Comparison of ENCODE assay signal across 8 cellular contexts in genomic region chr2:170813611-170814550, GRCh38. TPM values are rescaled to one million over a fixed set of nuclear protein-coding genes. Genes with fewer than 3 reads are reported as not detected.
DNase-seq lines count a peak whose midpoint lies in the region; ATAC-seq, FAIRE-seq and TF ChIP-seq lines count a peak whose summit lies in the region.

No MANE protein-coding gene starts in this region.

- peak overlapping the region in 3 of 4 donors; percentile 21 to 59 (median 41) for H3K4me3 Mint-ChIP-seq in CD4-positive, CD25-positive, alpha-beta regulatory T cell

- H3K4me3 ChIP-seq in CD4-positive, CD25-positive, alpha-beta regulatory T cell (ENCODE audit: low read depth, low read length), result no peak overlapping the region
- peak overlapping the region; percentile 32 to 35 for H3K4me3 ChIP-seq in kidney (ENCODE audit: low read length in 2 of 2)

- no peak overlapping the region for H3K9ac ChIP-seq in kidney (ENCODE audit: low read length in 2 of 2)

- H3K9me3 ChIP-seq in CD4-positive, CD25-positive, alpha-beta regulatory T cell (ENCODE audit: control insufficient read depth in 2 of 2, low read length in 2 of 2), result no peaks in the 10 kb centered on the region
- H3K9me3 ChIP-seq in kidney (ENCODE audit: control insufficient read depth in 1 of 2, low read length in 2 of 2), result no peaks in the 10 kb centered on the region

- FAIRE-seq in kidney (lab: Jason Lieb, UNC), result no peak

- no peak overlapping the region for H3K27ac ChIP-seq in CD4-positive, CD25-positive, alpha-beta regulatory T cell (ENCODE audit: insufficient read depth, low read length, poor library complexity, severe bottlenecking)
- no peak overlapping the region for H3K27ac ChIP-seq in kidney (ENCODE audit: low read depth in 2 of 2, low read length in 2 of 2)

- no peaks in the 10 kb centered on the region for H3K36me3 Mint-ChIP-seq in CD4-positive, CD25-positive, alpha-beta regulatory T cell

- no peak for TF ChIP-seq CTCF in kidney (IDR thresholded peaks at IDR 0.05; ENCODE audit: borderline replicate concordance, extremely low read depth, insufficient read depth)

- H3K36me3 ChIP-seq in CD4-positive, CD25-positive, alpha-beta regulatory T cell (ENCODE audit: control insufficient read depth, insufficient read depth, low read length), result no peaks in the 10 kb centered on the region
- H3K36me3 ChIP-seq in kidney (ENCODE audit: control insufficient read depth in 1 of 2, insufficient read depth in 2 of 2, low read length in 2 of 2), result no peaks in the 10 kb centered on the region

- DNase-seq in CD4-positive, CD25-positive, alpha-beta regulatory T cell, result no peak
- DNase-seq in HT1080 (ENCODE audit: low read depth) (peak; percentile 45), UCSD-AML1 (lab: John Stamatoyannopoulos, UW; ENCODE audit: unreplicated experiment) (peak; percentile 43), kidney (no peak), NCI-H446 treated with DMSO at 0.1 percent for 48 hours (lab: John Stamatoyannopoulos, UW) (no peak), cortex of kidney (lab: John Stamatoyannopoulos, UW) (no peak)

- peaks cover 83% of the 10 kb centered on the region for H3K27me3 Mint-ChIP-seq in CD4-positive, CD25-positive, alpha-beta regulatory T cell

- no peak for ATAC-seq in CD4-positive, CD25-positive, alpha-beta regulatory T cell (ENCODE audit: low read depth in 2 of 2)
- ATAC-seq in HG02870 (IDR thresholded peaks at IDR 0.05; ENCODE audit: unreplicated experiment) (no peak), GM21528 (IDR thresholded peaks at IDR 0.05; ENCODE audit: low FRiP score, unreplicated experiment) (no peak)

- H3K27me3 ChIP-seq in CD4-positive, CD25-positive, alpha-beta regulatory T cell (ENCODE audit: control insufficient read depth, insufficient read depth, low read length), result peaks cover 28% of the 10 kb centered on the region

- H3K4me1 Mint-ChIP-seq in CD4-positive, CD25-positive, alpha-beta regulatory T cell, result peaks cover 5 to 49% (median 9%) of the 10 kb centered on the region in 4 donors

- H3K27ac Mint-ChIP-seq in CD4-positive, CD25-positive, alpha-beta regulatory T cell, result peak overlapping the region in 1 of 3 donors; percentile 66

- peaks cover 40% of the 10 kb centered on the region for H3K4me1 ChIP-seq in CD4-positive, CD25-positive, alpha-beta regulatory T cell (ENCODE audit: control insufficient read depth, insufficient read depth, low read length, poor library complexity, severe bottlenecking)
- H3K4me1 ChIP-seq in kidney (ENCODE audit: control insufficient read depth in 1 of 2, insufficient read depth in 1 of 2, low read depth in 1 of 2, low read length in 2 of 2), result peaks cover 7 to 9% of the 10 kb centered on the region in 2 donors

- no peaks in the 10 kb centered on the region for H3K9me3 Mint-ChIP-seq in CD4-positive, CD25-positive, alpha-beta regulatory T cell

- intact Hi-C loops in kidney (cut with DNase I), result no loop called here

RNA-seq across cellular contexts. Expression of gene GAD1, which starts 2.8 kb away (rescaled TPM):
- not detected for total RNA-seq in CD4-positive, CD25-positive, alpha-beta regulatory T cell
- not detected for polyA plus RNA-seq in CD4-positive, CD25-positive, alpha-beta regulatory T cell
- total RNA-seq in HT1080 (2014; rRNA removed; shearing (Covaris generic)), result 2.4 and 3.7 TPM in 2 replicates
- polyA plus RNA-seq in HT1080 (2015; cell fraction: cytosol; rRNA removed), result 2.4 and 3.7 TPM in 2 replicates
- polyA plus RNA-seq in HT1080 (2015; cell fraction: nucleus; rRNA removed), result 6.6 and 7.5 TPM in 2 replicates
- 1.1 TPM for total RNA-seq in kidney
- 4.1 TPM for polyA plus RNA-seq in kidney (ENCODE audit: insufficient read depth, low read depth, low replicate concordance)

RNA-seq across cellular contexts. Expression of gene ERICH2, which starts 43.7 kb away (rescaled TPM):
- not detected for total RNA-seq in CD4-positive, CD25-positive, alpha-beta regulatory T cell
- not detected for polyA plus RNA-seq in CD4-positive, CD25-positive, alpha-beta regulatory T cell
- not detected in 2 replicates for total RNA-seq in HT1080 (2014; rRNA removed; shearing (Covaris generic))
- 0.20 TPM in 1 of 2 replicates, not detected in the other for polyA plus RNA-seq in HT1080 (2015; cell fraction: cytosol; rRNA removed)
- not detected in 2 replicates for polyA plus RNA-seq in HT1080 (2015; cell fraction: nucleus; rRNA removed)
- 0.91 TPM for total RNA-seq in kidney
- 4.0 TPM for polyA plus RNA-seq in kidney (ENCODE audit: insufficient read depth, low read depth, low replicate concordance)

Comparison
In these comparisons a context has a peak if more than half of its experiments do, and no peak if none do; other contexts are left out.
1. DNase-seq: peak in HT1080 (single experiment) and UCSD-AML1 (single experiment); none in CD4-positive, CD25-positive, alpha-beta regulatory T cell (0 of 3), kidney (single experiment), NCI-H446 treated with DMSO at 0.1 percent for 48 hours (single experiment) and cortex of kidney (single experiment).